8 cellular contexts compared by ENCODE assay signal in the genomic region with DNA sequence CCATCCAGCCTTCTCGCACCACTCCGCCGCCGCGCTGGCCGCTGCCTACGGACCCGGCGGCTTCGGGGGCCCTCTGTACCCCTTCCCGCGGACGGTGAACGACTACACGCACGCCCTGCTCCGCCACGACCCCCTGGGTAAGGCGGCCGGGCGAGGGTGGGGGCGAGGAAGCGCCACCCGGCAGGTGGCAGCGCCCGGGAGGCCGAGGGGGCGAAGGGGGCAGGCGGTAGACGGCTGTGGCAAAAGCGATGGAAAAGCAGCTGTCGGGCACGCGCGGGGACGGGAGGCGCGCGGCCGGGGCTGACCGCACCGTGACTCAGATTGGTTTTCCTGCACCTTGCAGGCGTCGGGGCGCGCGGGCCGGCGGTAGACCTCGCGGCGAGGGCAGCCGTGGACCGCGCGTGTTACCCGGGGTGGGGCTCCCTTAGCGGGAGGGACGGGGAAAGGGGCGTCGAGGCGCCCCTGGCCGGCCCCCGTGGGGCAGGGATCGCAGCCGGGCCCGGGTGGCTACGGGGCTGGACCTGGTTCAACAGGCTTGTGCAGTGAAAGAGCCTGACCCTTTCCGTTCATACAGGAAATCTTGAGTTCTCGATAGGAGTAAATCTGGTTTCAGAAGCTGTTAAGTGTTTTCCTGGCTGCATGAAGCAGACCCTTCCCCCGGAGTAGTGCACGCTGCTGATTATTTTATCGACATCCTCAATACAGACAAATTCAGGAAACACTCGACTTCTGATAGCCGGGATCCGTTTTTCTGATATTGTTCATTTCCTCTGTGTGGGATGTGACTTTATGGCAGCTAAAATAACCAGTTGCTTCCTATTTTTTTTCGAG. TPM values are rescaled to one million over a fixed set of nuclear protein-coding genes. Genes with fewer than 3 reads are reported as not detected.
A peak's percentile ranks its signal among the peaks of the same experiment; 100 is the strongest.
DNase-seq lines count a peak whose midpoint lies in the region; TF ChIP-seq lines count a peak whose summit lies in the region.

No MANE protein-coding gene starts in this region.

- H3K27me3 ChIP-seq in GM23248 (replicated peaks; ENCODE audit: insufficient read depth) (peaks cover 55% of the 10 kb centered on the region), OCI-LY1 (ENCODE audit: insufficient read depth, low read length) (no peaks in the 10 kb centered on the region), tibial nerve (peaks cover 0 to 74% of the 10 kb centered on the region in 2 donors)

- H3K27ac ChIP-seq in GM23248 = no peak overlapping the region
- no peak overlapping the region for H3K27ac ChIP-seq in OCI-LY1 (ENCODE audit: low read depth, low read length, poor library complexity, severe bottlenecking)
- H3K27ac ChIP-seq in tibial nerve = peak overlapping the region; percentile 51 to 88 (median 85)

- H3K4me1 Mint-ChIP-seq in neural crest cell = peaks cover 19% of the 10 kb centered on the region

- H3K9ac ChIP-seq in GM23248 (no peak overlapping the region), OCI-LY1 (ENCODE audit: low read length) (peak overlapping the region; percentile 37; the same call in 1 of the 2 replicates)

- CTCF ChIA-PET in AG04449 (lab: Yijun Ruan, JAX) = interaction anchor here (1.1 to 2.0 kb wide), 4 partner anchors 10 to 153 kb away, joined by 3 to 7 read pairs (median 6); no protein-coding TSS in a partner anchor

- in situ Hi-C loops in GM23248 (cut with MboI) = no loop called here

- H3K9me3 ChIP-seq in GM23248 (ENCODE audit: low read depth) (no peaks in the 10 kb centered on the region), OCI-LY1 (ENCODE audit: low read length) (no peaks in the 10 kb centered on the region), tibial nerve (peaks cover 0 to 14% (median 0%) of the 10 kb centered on the region in 4 donors)

- peak in 1 of 2 donors; percentile 4 for TF ChIP-seq POLR2A in tibial nerve (IDR thresholded peaks at IDR 0.05)

- H3K4me3 Mint-ChIP-seq in neural crest cell = peak overlapping the region; percentile 78

- TF ChIP-seq CTCF in AG04449 (IDR thresholded peaks at IDR 0.05; ENCODE audit: insufficient read depth, low read length, missing control alignments) (no peak), OCI-LY1 (IDR thresholded peaks at IDR 0.05; ENCODE audit: low read length) (no peak), fibroblast of the aortic adventitia (IDR thresholded peaks at IDR 0.05; ENCODE audit: insufficient read depth, low read length) (no peak), neural crest cell (conservative IDR thresholded peaks at IDR 0.05) (no peak), tibial nerve (IDR thresholded peaks at IDR 0.05) (no peak)

- H3K4me3 ChIP-seq in AG04449 (ENCODE audit: low read depth, low read length) (peak overlapping the region; percentile 68), GM23248 (peak overlapping the region; percentile 59), OCI-LY1 (ENCODE audit: low read depth, low read length, poor library complexity, severe bottlenecking) (peak overlapping the region; percentile 60), fibroblast of the aortic adventitia (ENCODE audit: low read depth, low read length) (peak overlapping the region; percentile 78), tibial nerve (peak overlapping the region; percentile 49 to 65 (median 56))

- H3K4me2 ChIP-seq in GM23248 (ENCODE audit: unreplicated experiment) = peak overlapping the region; percentile 36
- peak overlapping the region; percentile 69 for H3K4me2 ChIP-seq in OCI-LY1 (ENCODE audit: low read length)

- peak; percentile 62 to 86 for TF ChIP-seq EP300 in tibial nerve (IDR thresholded peaks at IDR 0.05)

- no peak for DNase-seq in AG04449 (ENCODE audit: low read depth, low spot score)
- peak; percentile 66 for DNase-seq in GM23248
- peak; percentile 53 for DNase-seq in activated T-helper 1 cell treated with Interleukin-2 at 50 U/mL for 16 hours (ENCODE audit: low read depth)
- peak; percentile 52 for DNase-seq in fibroblast of the aortic adventitia (ENCODE audit: low read depth)
- DNase-seq in neural crest cell (ENCODE audit: low read depth, low spot score) = peak; percentile 13
- peak in 1 of 2 donors; percentile 27 for DNase-seq in tibial nerve (ENCODE audit: low spot score in 2 of 2)
- no peak for DNase-seq in NCI-H2081 treated with DMSO at 0.1 percent for 48 hours (lab: John Stamatoyannopoulos, UW)

- H3K36me3 Mint-ChIP-seq in neural crest cell (ENCODE audit: low read depth) = peaks cover 6% of the 10 kb centered on the region

- H2AFZ ChIP-seq in GM23248 = peak overlapping the region; percentile 67
- no peak overlapping the region for H2AFZ ChIP-seq in OCI-LY1 (ENCODE audit: low read length)

- WGBS in GM23248 (ENCODE audit: low coverage in 1 of 2, low lambda C conversion rate in 2 of 2, missing lambda C conversion rate in 2 of 2), 2 experiments = 9 to 16% methylated on average over 46 to 68 of the region's 77 CpGs
- 5 to 6% methylated on average over 19 to 49 of the region's 77 CpGs for WGBS in tibial nerve, 2 donors

- no peaks in the 10 kb centered on the region for H3K9me2 ChIP-seq in GM23248 (ENCODE audit: insufficient read depth)
- no peaks in the 10 kb centered on the region for H3K9me2 ChIP-seq in OCI-LY1 (ENCODE audit: low read depth, low read length)

- H3K9me3 Mint-ChIP-seq in neural crest cell = peaks cover under 1% of the 10 kb centered on the region

- H4K20me1 ChIP-seq in GM23248 (ENCODE audit: insufficient read depth) (no peaks in the 10 kb centered on the region), OCI-LY1 (ENCODE audit: insufficient read depth, low read length) (no peaks in the 10 kb centered on the region)

- H3K79me2 ChIP-seq in GM23248 (ENCODE audit: insufficient read depth) (no peaks in the 10 kb centered on the region), OCI-LY1 (ENCODE audit: insufficient read depth, low read length) (no peaks in the 10 kb centered on the region)

- H3K27ac Mint-ChIP-seq in neural crest cell (ENCODE audit: unreplicated experiment) = no peak overlapping the region

- H3K4me1 ChIP-seq in GM23248 (ENCODE audit: insufficient read depth) (no peaks in the 10 kb centered on the region), OCI-LY1 (ENCODE audit: insufficient read depth, low read length, severe bottlenecking) (peaks cover 25% of the 10 kb centered on the region), tibial nerve (peaks cover 0 to 25% (median 7%) of the 10 kb centered on the region in 4 donors)

- POLR2A ChIA-PET in AG04449 (lab: Yijun Ruan, JAX) = interaction anchor here (1.8 kb wide), 1 partner anchor 9 kb away, joined by 5 read pairs; no protein-coding TSS in a partner anchor

- peaks cover 94% of the 10 kb centered on the region for H3K27me3 Mint-ChIP-seq in neural crest cell (ENCODE audit: low read depth)

- no peaks in the 10 kb centered on the region for H3K36me3 ChIP-seq in GM23248 (ENCODE audit: low read depth)
- no peaks in the 10 kb centered on the region for H3K36me3 ChIP-seq in OCI-LY1 (ENCODE audit: insufficient read depth, low read length)
- H3K36me3 ChIP-seq in tibial nerve = no peaks in the 10 kb centered on the region

- 0 out of 2 replicates have a peak, but pooled peaks cover 14% of the 10 kb centered on the region for H3F3A ChIP-seq in GM23248 (ENCODE audit: insufficient read depth)
- H3F3A ChIP-seq in OCI-LY1 (ENCODE audit: insufficient read depth, low read length) = no peaks in the 10 kb centered on the region

RNA-seq across cellular contexts. Expression of gene HHEX, which starts 0.7 kb away (rescaled TPM):
- 0.13 and 0.54 TPM in 2 replicates for total RNA-seq in GM23248 (2014; rRNA removed; shearing (Covaris generic))
- polyA plus RNA-seq in GM23248 (2016; fragmentation: Nextera tagmentation; extraction: Ambion mirVana) = 0.10 and 0.32 TPM in 2 replicates
- 0.49 and 8.6 TPM in 2 replicates for total RNA-seq in fibroblast of the aortic adventitia (ENCODE audit: low replicate concordance)
- total RNA-seq in neural crest cell = not detected in 2 replicates
- 10 to 100 TPM in 1 of 4 donors, 1 to 10 TPM in 3; 6.3 to 16.7 (median 7.5) TPM for total RNA-seq in tibial nerve

Comparison
In these comparisons a context has a peak if more than half of its experiments do, and no peak if none do; other contexts are left out.
1. DNase-seq: peak in GM23248 (single experiment), activated T-helper 1 cell treated with Interleukin-2 at 50 U/mL for 16 hours (single experiment), fibroblast of the aortic adventitia (single experiment) and neural crest cell (single experiment); none in AG04449 (single experiment) and NCI-H2081 treated with DMSO at 0.1 percent for 48 hours (single experiment).
2. H3K27ac ChIP-seq: peak in tibial nerve (4 of 4); none in GM23248 (single experiment) and OCI-LY1 (single experiment).
3. Peak in every context shown above with its lines, with median percentiles within 50 percentile points of each other: H3K4me3 ChIP-seq.